In the genomic region with DNA sequence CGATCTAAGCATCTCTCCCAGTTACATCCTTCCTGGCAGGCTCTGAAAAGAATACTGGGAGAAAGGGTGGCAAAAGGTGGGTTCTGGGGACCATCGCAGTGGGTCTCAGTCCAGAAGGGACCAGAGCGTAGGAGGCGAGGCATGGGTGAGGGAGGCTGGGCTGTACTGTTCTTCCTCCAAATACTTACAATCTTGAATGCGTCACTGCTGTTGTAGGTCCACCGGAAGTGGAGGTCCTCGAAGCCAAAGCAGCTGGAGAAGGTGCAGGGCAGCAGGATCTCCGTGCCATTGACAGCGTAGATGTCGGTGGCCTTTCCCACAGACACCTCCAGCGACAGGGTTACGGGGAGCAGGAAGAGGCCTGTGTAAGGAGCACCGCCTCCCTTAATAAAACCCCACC, we compare ENCODE assay signal across 12 cellular contexts. TPM values are rescaled to one million over a fixed set of nuclear protein-coding genes. Genes with fewer than 3 reads are reported as not detected.
A peak's percentile ranks its signal among the peaks of the same experiment; 100 is the strongest.
DNase-seq lines count a peak whose midpoint lies in the region; ATAC-seq and TF ChIP-seq lines count a peak whose summit lies in the region.
"Had no signal": no experiment of that assay in that cellular context is flagged by ENCODE, and none has a peak within 500 bp of the region (broad histone marks: within the 10 kb centered on the region; RNA-seq: fewer than 3 reads in every experiment).

No MANE protein-coding gene starts in this region.

- H3K27me3 Mint-ChIP-seq in Caco-2 (ENCODE audit: insufficient read depth, unreplicated experiment) (peaks cover 12% of the 10 kb centered on the region), IgD-negative memory B cell (peaks cover 51% of the 10 kb centered on the region)

- no peak overlapping the region for H3K4me3 ChIP-seq in Caco-2 (ENCODE audit: low read depth, low read length)
- H3K4me3 ChIP-seq in dorsolateral prefrontal cortex, result peak overlapping the region; percentile 43 to 98 (median 74)
- H3K4me3 ChIP-seq in osteoblast (ENCODE audit: insufficient read depth, low read length), result no peak overlapping the region
- H3K4me3 ChIP-seq in tibial artery, result no peak overlapping the region

- no peak overlapping the region for H2AFZ ChIP-seq in osteoblast (ENCODE audit: low read length)

- no peak for DNase-seq in Caco-2
- peak in 1 of 10 donors; percentile 21 for DNase-seq in dorsolateral prefrontal cortex
- DNase-seq in osteoblast (ENCODE audit: insufficient read length, low spot score, missing footprints), result peak; percentile 56
- DNase-seq in tibial artery, result no peak
- DNase-seq in NCI-H2081 (lab: John Stamatoyannopoulos, UW), result no peak
- DNase-seq in foreskin keratinocyte, result no peak

- no peak overlapping the region for H3K27ac Mint-ChIP-seq in Caco-2 (ENCODE audit: unreplicated experiment)
- H3K27ac Mint-ChIP-seq in IgD-negative memory B cell, result no peak overlapping the region

- CTCF ChIA-PET in Caco-2 (lab: Charles Lee), result interaction anchor here (0.6 to 5.8 kb wide), 2 partner anchors 27 to 661 kb away, joined by 3 to 36 read pairs; no protein-coding TSS in a partner anchor

- peak overlapping the region; percentile 81 for H3K4me3 Mint-ChIP-seq in Caco-2 (ENCODE audit: unreplicated experiment)
- H3K4me3 Mint-ChIP-seq in IgD-negative memory B cell, result peak overlapping the region in 3 of 4 donors; percentile 73 to 84 (median 83)

- H3K36me3 ChIP-seq in Caco-2 (ENCODE audit: control insufficient read depth, insufficient read depth, low read length) (no peaks in the 10 kb centered on the region), osteoblast (ENCODE audit: insufficient read depth, low read length) (no peaks in the 10 kb centered on the region), tibial artery (no peaks in the 10 kb centered on the region)
- H3K36me3 ChIP-seq: adrenal gland, left lung, MG63, prostate gland had no signal

- no peaks in the 10 kb centered on the region; the same call in none of the 2 replicates for H3K27me3 ChIP-seq in Caco-2 (replicated peaks; ENCODE audit: control insufficient read depth, insufficient read depth, low read length)
- peaks cover 0 to 3% (median 0%) of the 10 kb centered on the region in 45 donors for H3K27me3 ChIP-seq in dorsolateral prefrontal cortex
- peaks cover 30% of the 10 kb centered on the region for H3K27me3 ChIP-seq in osteoblast (ENCODE audit: insufficient read depth, low read length)
- peaks cover 0 to 64% of the 10 kb centered on the region in 2 donors for H3K27me3 ChIP-seq in tibial artery
- H3K27me3 ChIP-seq in foreskin keratinocyte, result no peaks in the 10 kb centered on the region

- TF ChIP-seq CTCF in Caco-2 (IDR thresholded peaks at IDR 0.05; ENCODE audit: insufficient read depth in 1 of 2, low read depth in 1 of 2, low read length in 1 of 2, severe bottlenecking in 1 of 2, unreplicated experiment in 1 of 2) (no peak), dorsolateral prefrontal cortex (IDR thresholded peaks at IDR 0.05 in 54 of 56, conservative IDR thresholded peaks at IDR 0.05 in 2 of 56; ENCODE audit: low read depth in 1 of 56, partially characterized antibody in 56 of 56) (no peak), osteoblast (IDR thresholded peaks at IDR 0.05; ENCODE audit: extremely low read depth, low read depth, low read length) (no peak), tibial artery (IDR thresholded peaks at IDR 0.05) (no peak), foreskin keratinocyte (conservative IDR thresholded peaks at IDR 0.05) (no peak)

- H3K4me1 Mint-ChIP-seq in Caco-2 (ENCODE audit: low read depth, unreplicated experiment) (peaks cover 17% of the 10 kb centered on the region), IgD-negative memory B cell (peaks cover 0 to 4% (median 3%) of the 10 kb centered on the region in 3 donors)

- peaks cover 7% of the 10 kb centered on the region for H3K4me1 ChIP-seq in Caco-2
- no peaks in the 10 kb centered on the region for H3K4me1 ChIP-seq in osteoblast (ENCODE audit: insufficient read depth, low read length)
- peaks cover 0 to 15% (median 11%) of the 10 kb centered on the region in 4 donors for H3K4me1 ChIP-seq in tibial artery
- no peaks in the 10 kb centered on the region for H3K4me1 ChIP-seq in foreskin keratinocyte
- H3K4me1 ChIP-seq: adrenal gland, prostate gland had no signal

- no peaks in the 10 kb centered on the region for H3K9me3 ChIP-seq in Caco-2
- no peaks in the 10 kb centered on the region for H3K9me3 ChIP-seq in osteoblast (ENCODE audit: low read depth, low read length)
- no peaks in the 10 kb centered on the region for H3K9me3 ChIP-seq in tibial artery
- H3K9me3 ChIP-seq: adrenal gland, left lung, MG63, prostate gland had no signal

- H3K79me2 ChIP-seq in osteoblast (ENCODE audit: insufficient read depth, low read length), result no peaks in the 10 kb centered on the region

- H3K27ac ChIP-seq in dorsolateral prefrontal cortex (peak overlapping the region in 43 of 59 donors; percentile 1 to 84 (median 64)), osteoblast (ENCODE audit: low read depth, low read length) (no peak overlapping the region), tibial artery (no peak overlapping the region), foreskin keratinocyte (no peak overlapping the region)
- H3K27ac ChIP-seq: adrenal gland, GM23248, left lung had no signal

- H3K9me3 Mint-ChIP-seq in Caco-2 (ENCODE audit: unreplicated experiment) (no peaks in the 10 kb centered on the region), IgD-negative memory B cell (no peaks in the 10 kb centered on the region)

- no peak overlapping the region for H3K4me2 ChIP-seq in osteoblast (ENCODE audit: insufficient read depth, low read length)

- no TSS peak for BruUV-seq in Caco-2 (replicated peaks; lab: Mats Ljungman, UMichigan)

- H3K36me3 Mint-ChIP-seq in Caco-2 (ENCODE audit: insufficient read depth, unreplicated experiment), result no peaks in the 10 kb centered on the region
- peaks cover 3% of the 10 kb centered on the region for H3K36me3 Mint-ChIP-seq in IgD-negative memory B cell

- POLR2A ChIA-PET in Caco-2 (lab: Charles Lee), result no interaction called here

- H4K20me1 ChIP-seq in osteoblast (ENCODE audit: insufficient read depth, low read length), result no peaks in the 10 kb centered on the region

- ATAC-seq in foreskin keratinocyte, result no peak

- intact Hi-C loops in Caco-2 (cut with micrococcal nuclease; ENCODE audit: unreplicated experiment), result loop anchor here (1.0 to 10.0 kb wide), 10 partner anchors 26 to 510 kb away; a partner anchor contains a TSS
- intact Hi-C loops in dorsolateral prefrontal cortex (cut with DNase I), result loop anchor here (1.0 to 5.0 kb wide), 4 partner anchors 26 to 342 kb away; no protein-coding TSS in a partner anchor
- intact Hi-C loops in tibial artery (cut with DNase I; ENCODE audit: low total_unique reads), result no loop called here

RNA-seq across cellular contexts. Expression of a gene that starts 7.8 kb away (rescaled TPM):
- total RNA-seq in Caco-2 (2022), result 0.70 TPM in 2 replicates
- polyA plus RNA-seq in IgD-negative memory B cell, result not detected
- total RNA-seq in dorsolateral prefrontal cortex, result 100 to 1,000 TPM in 7 of 120 experiments, 10 to 100 TPM in 113; 16.9 to 139 (median 69.6) TPM
- under 0.01 and 0.36 TPM in 2 replicates for total RNA-seq in osteoblast
- 3.1 and 4.9 TPM in 2 replicates for total RNA-seq in foreskin keratinocyte
- 1.7 and 3.3 TPM in 2 replicates for polyA plus RNA-seq in foreskin keratinocyte
- total RNA-seq: GM23248 had no signal
- polyA plus RNA-seq: GM23248 had no signal

RNA-seq across cellular contexts. Expression of a gene that starts 31.6 kb away (rescaled TPM):
- total RNA-seq in Caco-2 (2022), result 0.09 TPM in 1 of 2 replicates, not detected in the other
- polyA plus RNA-seq in IgD-negative memory B cell, result not detected
- total RNA-seq in dorsolateral prefrontal cortex, result 100 to 1,000 TPM in 3 of 120 experiments, 10 to 100 TPM in 117; 23.2 to 106 (median 68.8) TPM
- total RNA-seq in osteoblast, result not detected in 2 replicates
- 0.14 and 0.42 TPM in 2 replicates for total RNA-seq in foreskin keratinocyte
- 0.06 and 0.17 TPM in 2 replicates for polyA plus RNA-seq in foreskin keratinocyte
- total RNA-seq: GM23248 had no signal
- polyA plus RNA-seq: GM23248 had no signal

RNA-seq across cellular contexts. Expression of a gene that starts 58.1 kb away (rescaled TPM):
- total RNA-seq in Caco-2 (2022), result not detected in 2 replicates
- 0.38 TPM for polyA plus RNA-seq in IgD-negative memory B cell
- under 1 TPM in 28 of 120 experiments, not detected in 92; 0.11 to 0.60 (median 0.21) TPM for total RNA-seq in dorsolateral prefrontal cortex
- total RNA-seq in osteoblast, result not detected in 2 replicates
- total RNA-seq in foreskin keratinocyte, result not detected in 2 replicates
- not detected in 2 replicates for polyA plus RNA-seq in foreskin keratinocyte
- total RNA-seq: GM23248, left lung had no signal
- polyA plus RNA-seq: GM23248 had no signal

Comparison
In these comparisons a context has a peak if more than half of its experiments do, and no peak if none do; other contexts are left out.
1. H3K4me3 ChIP-seq: peak in dorsolateral prefrontal cortex (59 of 59); none in Caco-2 (single experiment), osteoblast (single experiment) and tibial artery (0 of 2).
2. H3K27ac ChIP-seq: peak in dorsolateral prefrontal cortex (43 of 59); none in osteoblast (single experiment), tibial artery (0 of 2) and foreskin keratinocyte (single experiment).
3. RNA of a gene that starts 31.6 kb away (total RNA-seq): 23.2 to 106 TPM in dorsolateral prefrontal cortex; 0.14 to 0.42 TPM in foreskin keratinocyte, 0.09 TPM in Caco-2 and not detected in osteoblast; every median in the first group is over 10 times any median in the second.